Comparison of ENCODE assay signal across 17 cellular contexts in genomic region chr2:149383340-149383739, GRCh38. TPM values are rescaled to one million over a fixed set of nuclear protein-coding genes. Genes with fewer than 3 reads are reported as not detected.
DNase-seq lines count a peak whose midpoint lies in the region; ATAC-seq and TF ChIP-seq lines count a peak whose summit lies in the region.
"Had no signal": no experiment of that assay in that cellular context is flagged by ENCODE, and none has a peak within 500 bp of the region (broad histone marks: within the 10 kb centered on the region; RNA-seq: fewer than 3 reads in every experiment).

No MANE protein-coding gene starts in this region.

- H3K9me3 ChIP-seq in WERI-Rb-1 (ENCODE audit: severe bottlenecking): no peaks in the 10 kb centered on the region
- H3K9me3 ChIP-seq in upper lobe of right lung: no peaks in the 10 kb centered on the region

- H3K36me3 ChIP-seq in WERI-Rb-1: no peaks in the 10 kb centered on the region
- H3K36me3 ChIP-seq in upper lobe of right lung: no peaks in the 10 kb centered on the region

- no peak overlapping the region for H3K27ac ChIP-seq in WERI-Rb-1
- no peak overlapping the region for H3K27ac ChIP-seq in upper lobe of right lung

- DNase-seq in Daoy (ENCODE audit: low read depth) (peak; percentile 4), RPMI7951 (ENCODE audit: low read depth) (peak; percentile 73), fibroblast of gingiva (ENCODE audit: low read depth) (peak; percentile 66), omental fat pad (ENCODE audit: low spot score) (no peak), SIG-M5 treated with dmso at 0.1 percent for 504 hours (lab: John Stamatoyannopoulos, UW; ENCODE audit: unreplicated experiment) (no peak), OCI-M2 (lab: John Stamatoyannopoulos, UW; ENCODE audit: unreplicated experiment) (no peak), WERI-Rb-1 (no peak), upper lobe of right lung (no peak)
- DNase-seq: activated B cell treated with CpG ODN at 0.5 μM for 24 hours; C1 segment of cervical spinal cord; DMS79 treated with DMSO at 0.1 percent for 48 hours; foreskin melanocyte; NCI-H187 treated with DMSO at 0.1 percent for 48 hours; NCI-H510A treated with DMSO at 0.1 percent for 48 hours; nucleus accumbens; stimulated activated CD4-positive, alpha-beta T cell treated with anti-CD3 and anti-CD28 coated beads, Interleukin-12 subunit alpha, Interleukin-12 subunit beta, amount 100 ng/mL, for 4 hours had no signal

- ATAC-seq in omental fat pad (ENCODE audit: low FRiP score) (peak; percentile 90), upper lobe of right lung (no peak)
- ATAC-seq: Panc1 had no signal

- no peak overlapping the region for H3K4me3 ChIP-seq in WERI-Rb-1 (ENCODE audit: low read depth, low read length)
- H3K4me3 ChIP-seq in upper lobe of right lung: no peak overlapping the region

- no peaks in the 10 kb centered on the region for H3K4me1 ChIP-seq in upper lobe of right lung

- H3K27me3 ChIP-seq in WERI-Rb-1 (ENCODE audit: insufficient read depth, low read depth, severe bottlenecking) (no peaks in the 10 kb centered on the region), upper lobe of right lung (no peaks in the 10 kb centered on the region)

- intact Hi-C loops in upper lobe of right lung (cut with DNase I): no loop called here

- no peak for TF ChIP-seq CTCF in omental fat pad (IDR thresholded peaks at IDR 0.05)
- no peak for TF ChIP-seq CTCF in WERI-Rb-1 (IDR thresholded peaks at IDR 0.05; ENCODE audit: low read depth, low read length)
- TF ChIP-seq CTCF in upper lobe of right lung (IDR thresholded peaks at IDR 0.05): no peak

RNA-seq across cellular contexts. Expression of gene LYPD6, which starts 53.0 kb away (rescaled TPM):
- 6.7 and 8.5 TPM in 2 replicates for total RNA-seq in Daoy (2014; rRNA removed; shearing (Covaris generic))
- 16.1 and 19.5 TPM in 2 replicates for total RNA-seq in RPMI7951 (2014; rRNA removed; shearing (Covaris generic))
- total RNA-seq in omental fat pad (10 to 100 TPM in 1 of 4 donors, 1 to 10 TPM in 3; 1.2 to 13.9 (median 2.0) TPM), upper lobe of right lung (0.29 TPM)
- total RNA-seq: activated B cell treated with CpG ODN at 0.5 μM for 24 hours had no signal

Comparison
In these comparisons a context has a peak if more than half of its experiments do, and no peak if none do; other contexts are left out.
1. DNase-seq: peak in Daoy (single experiment), RPMI7951 (single experiment) and fibroblast of gingiva (single experiment); none in omental fat pad (single experiment), SIG-M5 treated with dmso at 0.1 percent for 504 hours (single experiment), OCI-M2 (single experiment), WERI-Rb-1 (single experiment) and upper lobe of right lung (single experiment).